Comparison of ENCODE assay signal across 1 cellular context in the genomic region with DNA sequence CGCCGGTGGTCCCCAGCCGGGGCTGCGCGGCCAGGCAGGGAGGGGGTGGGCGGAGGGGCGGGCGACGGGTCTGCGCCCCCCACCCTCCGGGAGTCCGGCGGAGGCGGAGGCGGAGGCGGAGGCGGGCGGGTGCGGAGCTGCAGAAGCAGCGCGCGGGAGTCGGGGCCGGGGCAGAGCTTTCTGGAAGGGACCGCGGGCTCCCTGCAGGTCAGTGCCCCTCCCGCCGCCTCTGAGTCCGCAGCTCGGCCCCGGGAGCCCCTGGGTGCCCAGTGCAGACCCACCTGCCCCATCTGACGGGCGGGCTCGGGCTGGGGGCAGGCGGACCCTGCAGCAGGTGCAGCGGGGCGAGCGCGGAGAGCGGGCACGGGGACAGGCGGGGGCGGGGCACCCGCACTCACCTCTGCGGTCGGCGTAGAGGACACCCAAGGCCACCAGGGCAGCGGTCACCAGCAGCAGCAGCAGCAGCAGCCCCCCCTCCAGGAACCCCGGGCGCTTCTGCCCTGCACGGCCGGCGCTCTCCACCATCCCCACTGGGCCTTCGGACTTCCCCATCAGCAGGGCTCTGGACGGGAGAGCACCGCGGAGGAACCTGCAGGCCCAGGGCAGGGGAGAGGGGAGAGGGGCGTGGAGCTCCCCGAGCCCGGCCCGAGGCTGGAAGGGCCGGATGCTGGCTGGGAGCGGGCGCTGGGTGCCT.
TF ChIP-seq lines count a peak whose summit lies in the region.

No MANE protein-coding gene starts in this region.

TF ChIP-seq in A549, 52 proteins besides CTCF, POLR2A, EP300 and RAD21 (continued from another document):
- TF ChIP-seq, protein P1, sequence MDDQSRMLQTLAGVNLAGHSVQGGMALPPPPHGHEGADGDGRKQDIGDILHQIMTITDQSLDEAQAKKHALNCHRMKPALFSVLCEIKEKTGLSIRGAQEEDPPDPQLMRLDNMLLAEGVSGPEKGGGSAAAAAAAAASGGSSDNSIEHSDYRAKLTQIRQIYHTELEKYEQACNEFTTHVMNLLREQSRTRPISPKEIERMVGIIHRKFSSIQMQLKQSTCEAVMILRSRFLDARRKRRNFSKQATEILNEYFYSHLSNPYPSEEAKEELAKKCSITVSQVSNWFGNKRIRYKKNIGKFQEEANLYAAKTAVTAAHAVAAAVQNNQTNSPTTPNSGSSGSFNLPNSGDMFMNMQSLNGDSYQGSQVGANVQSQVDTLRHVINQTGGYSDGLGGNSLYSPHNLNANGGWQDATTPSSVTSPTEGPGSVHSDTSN (IDR thresholded peaks at IDR 0.05): no peak
- TF ChIP-seq CHD4 (IDR thresholded peaks at IDR 0.05; ENCODE audit: borderline replicate concordance) (no peak), RFX5 (IDR thresholded peaks at IDR 0.05) (no peak), ZNF302 (CRISPR knock-in tag; IDR thresholded peaks at IDR 0.05) (no peak), ZSCAN20 (CRISPR knock-in tag; IDR thresholded peaks at IDR 0.05) (no peak), EHF (CRISPR knock-in tag; IDR thresholded peaks at IDR 0.05) (no peak), USF2 (IDR thresholded peaks at IDR 0.05) (no peak)
- TF ChIP-seq, protein P2, sequence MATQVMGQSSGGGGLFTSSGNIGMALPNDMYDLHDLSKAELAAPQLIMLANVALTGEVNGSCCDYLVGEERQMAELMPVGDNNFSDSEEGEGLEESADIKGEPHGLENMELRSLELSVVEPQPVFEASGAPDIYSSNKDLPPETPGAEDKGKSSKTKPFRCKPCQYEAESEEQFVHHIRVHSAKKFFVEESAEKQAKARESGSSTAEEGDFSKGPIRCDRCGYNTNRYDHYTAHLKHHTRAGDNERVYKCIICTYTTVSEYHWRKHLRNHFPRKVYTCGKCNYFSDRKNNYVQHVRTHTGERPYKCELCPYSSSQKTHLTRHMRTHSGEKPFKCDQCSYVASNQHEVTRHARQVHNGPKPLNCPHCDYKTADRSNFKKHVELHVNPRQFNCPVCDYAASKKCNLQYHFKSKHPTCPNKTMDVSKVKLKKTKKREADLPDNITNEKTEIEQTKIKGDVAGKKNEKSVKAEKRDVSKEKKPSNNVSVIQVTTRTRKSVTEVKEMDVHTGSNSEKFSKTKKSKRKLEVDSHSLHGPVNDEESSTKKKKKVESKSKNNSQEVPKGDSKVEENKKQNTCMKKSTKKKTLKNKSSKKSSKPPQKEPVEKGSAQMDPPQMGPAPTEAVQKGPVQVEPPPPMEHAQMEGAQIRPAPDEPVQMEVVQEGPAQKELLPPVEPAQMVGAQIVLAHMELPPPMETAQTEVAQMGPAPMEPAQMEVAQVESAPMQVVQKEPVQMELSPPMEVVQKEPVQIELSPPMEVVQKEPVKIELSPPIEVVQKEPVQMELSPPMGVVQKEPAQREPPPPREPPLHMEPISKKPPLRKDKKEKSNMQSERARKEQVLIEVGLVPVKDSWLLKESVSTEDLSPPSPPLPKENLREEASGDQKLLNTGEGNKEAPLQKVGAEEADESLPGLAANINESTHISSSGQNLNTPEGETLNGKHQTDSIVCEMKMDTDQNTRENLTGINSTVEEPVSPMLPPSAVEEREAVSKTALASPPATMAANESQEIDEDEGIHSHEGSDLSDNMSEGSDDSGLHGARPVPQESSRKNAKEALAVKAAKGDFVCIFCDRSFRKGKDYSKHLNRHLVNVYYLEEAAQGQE (IDR thresholded peaks at IDR 0.05): no peak
- TF ChIP-seq, protein P3, sequence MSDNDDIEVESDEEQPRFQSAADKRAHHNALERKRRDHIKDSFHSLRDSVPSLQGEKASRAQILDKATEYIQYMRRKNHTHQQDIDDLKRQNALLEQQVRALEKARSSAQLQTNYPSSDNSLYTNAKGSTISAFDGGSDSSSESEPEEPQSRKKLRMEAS (IDR thresholded peaks at IDR 0.05): no peak
